Comparison of ENCODE assay signal across 26 cellular contexts in the genomic region with DNA sequence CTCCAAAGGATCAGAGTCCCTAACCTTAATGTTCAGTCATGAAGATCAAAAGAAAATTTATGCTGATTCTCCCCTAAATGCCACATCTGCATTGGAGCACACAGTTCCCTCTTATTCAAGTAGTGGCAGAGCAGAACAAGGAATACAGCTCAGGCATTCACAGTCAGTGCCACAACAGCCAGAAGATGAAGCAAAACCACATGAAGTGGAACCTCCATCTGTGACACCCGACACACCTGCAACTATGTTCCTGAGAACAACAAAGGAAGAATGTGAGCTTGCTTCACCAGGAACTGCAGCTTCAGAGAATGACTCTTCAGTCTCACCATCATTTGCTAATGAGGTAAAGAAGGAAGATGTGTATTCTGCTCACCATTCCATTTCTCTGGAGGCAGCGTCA.
"Had no signal": no experiment of that assay in that cellular context is flagged by ENCODE, and none has a peak within 500 bp of the region (broad histone marks: within the 10 kb centered on the region; RNA-seq: fewer than 3 reads in every experiment).

No MANE protein-coding gene starts in this region.

- H3K4me3 Mint-ChIP-seq: activated naive CD8-positive, alpha-beta T cell; activated T-cell treated with anti-CD3 and anti-CD28 coated beads, Interleukin-2, amount 50 U/mL, for 24 hours; nephron; stimulated activated memory B cell treated with anti-CD40 and anti-IgM and Interleukin-4, amounts not matched to agents 10 μg/mL and 1 μg/mL and 100 μg/mL, for 72 hours; stimulated activated naive CD8-positive, alpha-beta T cell treated with anti-CD3 and anti-CD28 coated beads, Interleukin-15, amount 100 ng/mL, for 72 hours had no signal

- ATAC-seq: left lung; mucosa of descending colon; stimulated activated memory B cell treated with anti-CD40 and anti-IgM and Interleukin-4, amounts not matched to agents 10 μg/mL and 1 μg/mL and 100 μg/mL, for 72 hours; stimulated activated naive CD8-positive, alpha-beta T cell treated with anti-CD3 and anti-CD28 coated beads, Interleukin-15, amount 100 ng/mL, for 72 hours had no signal

- H3K27ac ChIP-seq: ascending aorta, brain microvascular endothelial cell, left lung, sigmoid colon, thyroid gland, upper lobe of left lung, vagina, VCaP had no signal

- H3K36me3 Mint-ChIP-seq: activated naive CD8-positive, alpha-beta T cell; stimulated activated memory B cell treated with anti-CD40 and anti-IgM and Interleukin-4, amounts not matched to agents 10 μg/mL and 1 μg/mL and 100 μg/mL, for 72 hours had no signal

- H3K27me3 ChIP-seq: ascending aorta, left lung, sigmoid colon, thyroid gland, upper lobe of left lung, vagina had no signal

- H3K4me1 ChIP-seq: ascending aorta, left lung, sigmoid colon, thyroid gland, upper lobe of left lung, vagina had no signal

- H3K9me3 Mint-ChIP-seq: activated T-cell treated with anti-CD3 and anti-CD28 coated beads, Interleukin-2, amount 50 U/mL, for 24 hours; stimulated activated memory B cell treated with anti-CD40 and anti-IgM and Interleukin-4, amounts not matched to agents 10 μg/mL and 1 μg/mL and 100 μg/mL, for 72 hours; stimulated activated naive CD8-positive, alpha-beta T cell treated with anti-CD3 and anti-CD28 coated beads, Interleukin-15, amount 100 ng/mL, for 72 hours had no signal

- H3K4me3 ChIP-seq: ascending aorta, left lung, mucosa of descending colon, sigmoid colon, thyroid gland, upper lobe of left lung, vagina had no signal

- DNase-seq: activated CD4-positive, alpha-beta T cell treated with anti-CD3 and anti-CD28 coated beads for 4 hours; activated CD4-positive, alpha-beta T cell treated with anti-CD3 and anti-CD28 coated beads, Interleukin-2, amount 50 U/mL, for 48 hours; activated CD8-positive, alpha-beta memory T cell treated with anti-CD3 and anti-CD28 coated beads, Interleukin-2, amount 50 U/mL, for 48 hours; activated gamma-delta T cell; activated T-cell treated with anti-CD3 and anti-CD28 coated beads, Interleukin-2, amount 50 U/mL, for 24 hours; brain microvascular endothelial cell; central memory CD4-positive, alpha-beta T cell; head of caudate nucleus; kidney glomerular epithelial cell; left lung; mucosa of descending colon; sigmoid colon; small intestine; stimulated activated CD4-positive, alpha-beta T cell treated with anti-CD3 and anti-CD28 coated beads, Interleukin-4, amount 100 ng/mL, for 24 hours; stimulated activated naive CD8-positive, alpha-beta T cell treated with anti-CD3 and anti-CD28 coated beads, Interleukin-15, amount 100 ng/mL, for 72 hours; substantia nigra; T-helper 1 cell; T-helper 9 cell; thyroid gland; upper lobe of left lung had no signal

- H3K9me3 ChIP-seq: left lung, mucosa of descending colon, sigmoid colon, thyroid gland, upper lobe of left lung, vagina had no signal

- H3K4me1 Mint-ChIP-seq: nephron; stimulated activated memory B cell treated with anti-CD40 and anti-IgM and Interleukin-4, amounts not matched to agents 10 μg/mL and 1 μg/mL and 100 μg/mL, for 72 hours had no signal

- H3K36me3 ChIP-seq: ascending aorta, brain microvascular endothelial cell, left lung, sigmoid colon, thyroid gland, upper lobe of left lung, vagina had no signal

- H3K27ac Mint-ChIP-seq: activated naive CD8-positive, alpha-beta T cell; activated T-cell treated with anti-CD3 and anti-CD28 coated beads, Interleukin-2, amount 50 U/mL, for 24 hours; nephron; stimulated activated memory B cell treated with anti-CD40 and anti-IgM and Interleukin-4, amounts not matched to agents 10 μg/mL and 1 μg/mL and 100 μg/mL, for 72 hours; stimulated activated naive CD8-positive, alpha-beta T cell treated with anti-CD3 and anti-CD28 coated beads, Interleukin-15, amount 100 ng/mL, for 72 hours had no signal
